Comparison of ENCODE assay signal across 17 cellular contexts in the genomic region with DNA sequence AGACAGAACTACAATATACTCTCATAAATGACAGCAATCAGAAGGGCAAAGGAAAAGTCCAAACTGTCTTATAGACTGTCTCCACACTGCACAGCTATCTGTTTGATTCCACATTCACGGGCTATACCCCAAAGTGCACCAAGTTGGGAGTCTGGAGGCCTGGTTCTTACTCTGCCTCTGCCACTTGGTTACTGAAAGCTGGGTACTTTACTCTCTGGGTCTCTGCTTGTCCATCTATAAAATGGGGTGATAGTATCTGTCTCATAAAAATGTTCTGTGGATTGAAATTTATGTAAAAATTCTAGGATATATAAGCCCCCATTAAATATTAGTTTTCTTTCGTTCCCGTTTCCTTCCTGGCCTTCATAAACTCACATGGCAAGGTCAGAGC.
DNase-seq lines count a peak whose midpoint lies in the region; ATAC-seq and TF ChIP-seq lines count a peak whose summit lies in the region.
"Had no signal": no experiment of that assay in that cellular context is flagged by ENCODE, and none has a peak within 500 bp of the region (broad histone marks: within the 10 kb centered on the region; RNA-seq: fewer than 3 reads in every experiment).

No MANE protein-coding gene starts in this region.

- H3K9ac ChIP-seq in BLaER1 treated with 17β-estradiol and CSF1 and Interleukin-3, amounts not matched to agents 10 nM and 100 nM, result no peak overlapping the region
- H3K9ac ChIP-seq in mucosa of rectum (ENCODE audit: low read depth in 1 of 2, low read length in 2 of 2) (peak overlapping the region in 1 of 2 donors; percentile 51), mesenchymal stem cell (ENCODE audit: low read length) (no peak overlapping the region)

- ATAC-seq in HG03139 (IDR thresholded peaks at IDR 0.05; ENCODE audit: unreplicated experiment) (no peak), T-helper 17 cell (no peak)
- ATAC-seq: CD8-positive, alpha-beta T cell; SK-N-SH treated with all-trans-retinoic acid at 6 μM for 48 hours had no signal

- H3K23ac ChIP-seq in mesenchymal stem cell (ENCODE audit: low read length in 2 of 2), result no peak overlapping the region

- H3K27me3 ChIP-seq in BLaER1 treated with 17β-estradiol and CSF1 and Interleukin-3, amounts not matched to agents 10 nM and 100 nM, result no peaks in the 10 kb centered on the region
- H3K27me3 ChIP-seq in mucosa of rectum (ENCODE audit: control insufficient read depth in 2 of 2, insufficient read depth in 2 of 2, low read length in 2 of 2) (no peaks in the 10 kb centered on the region), stomach (peaks cover 0 to under 1% (median 0%) of the 10 kb centered on the region in 3 donors), mesenchymal stem cell (ENCODE audit: control insufficient read depth in 1 of 2, insufficient read depth in 1 of 2, low read length in 2 of 2) (no peaks in the 10 kb centered on the region)
- H3K27me3 ChIP-seq: MG63 had no signal

- H2AK5ac ChIP-seq in mesenchymal stem cell (ENCODE audit: low read length, severe bottlenecking), result no peak overlapping the region

- no peak overlapping the region for H2BK15ac ChIP-seq in mesenchymal stem cell (ENCODE audit: low read depth, poor library complexity, severe bottlenecking)

- DNase-seq in NCI-H69 (lab: John Stamatoyannopoulos, UW), result peak; percentile 54
- DNase-seq in stomach, result no peak
- DNase-seq in mesenchymal stem cell, result no peak
- no peak for DNase-seq in T-helper 17 cell
- DNase-seq: ACHN; C1 segment of cervical spinal cord; Calu3; CD8-positive, alpha-beta T cell; GDM1; MG63; NCI-H2227 treated with DMSO at 0.1 percent for 48 hours; NK-92 treated with Interleukin-12 subunit alpha and Interleukin-12 subunit beta, amount 100 ng/mL, for 24 hours; SIG-M5 had no signal

- H2BK12ac ChIP-seq in mesenchymal stem cell (ENCODE audit: low read length in 2 of 2), result no peak overlapping the region

- no peaks in the 10 kb centered on the region for H3K36me3 ChIP-seq in BLaER1 treated with 17β-estradiol and CSF1 and Interleukin-3, amounts not matched to agents 10 nM and 100 nM
- H3K36me3 ChIP-seq in mucosa of rectum (ENCODE audit: control insufficient read depth in 2 of 2, insufficient read depth in 2 of 2, low read length in 2 of 2) (no peaks in the 10 kb centered on the region), stomach (no peaks in the 10 kb centered on the region), mesenchymal stem cell (ENCODE audit: control insufficient read depth in 1 of 2, insufficient read depth in 2 of 2, low read depth in 1 of 2, low read length in 2 of 2) (no peaks in the 10 kb centered on the region)
- H3K36me3 ChIP-seq: MG63 had no signal

- H3K18ac ChIP-seq in mesenchymal stem cell (ENCODE audit: low read depth in 1 of 2, low read length in 2 of 2), result no peak overlapping the region

- H4K8ac ChIP-seq in mesenchymal stem cell (ENCODE audit: low read length), result no peak overlapping the region

- no peaks in the 10 kb centered on the region for H3K36me3 Mint-ChIP-seq in T-helper 17 cell (ENCODE audit: low read depth)
- H3K36me3 Mint-ChIP-seq: CD8-positive, alpha-beta T cell had no signal

- peaks cover 2% of the 10 kb centered on the region for H3K4me1 Mint-ChIP-seq in T-helper 17 cell

- H3K4me3 Mint-ChIP-seq in T-helper 17 cell, result no peak overlapping the region
- H3K4me3 Mint-ChIP-seq: CD8-positive, alpha-beta T cell had no signal

- peaks cover 19% of the 10 kb centered on the region for H3K27me3 Mint-ChIP-seq in T-helper 17 cell

- no peaks in the 10 kb centered on the region for H4K20me1 ChIP-seq in BLaER1 treated with 17β-estradiol and CSF1 and Interleukin-3, amounts not matched to agents 10 nM and 100 nM

- H3K4me1 ChIP-seq in BLaER1 treated with 17β-estradiol and CSF1 and Interleukin-3, amounts not matched to agents 10 nM and 100 nM, result peaks cover 79 to 97% (median 94%) of the 10 kb centered on the region in 10 experiments
- H3K4me1 ChIP-seq in mucosa of rectum (ENCODE audit: control insufficient read depth in 2 of 2, insufficient read depth in 2 of 2, low read length in 2 of 2), result peaks cover 36 to 68% of the 10 kb centered on the region in 2 donors
- peaks cover 0 to 48% (median 30%) of the 10 kb centered on the region in 4 donors for H3K4me1 ChIP-seq in stomach
- peaks cover 2% of the 10 kb centered on the region for H3K4me1 ChIP-seq in mesenchymal stem cell (ENCODE audit: control insufficient read depth, insufficient read depth, low read depth, low read length)

- WGBS in stomach, 5 donors, result 36 to 72% (median 54%) methylated on average over 3 of the region's 3 CpGs
- WGBS in mesenchymal stem cell, result 30% methylated on average over 1 of the region's 3 CpGs

- H2AFZ ChIP-seq in mesenchymal stem cell (ENCODE audit: low read depth, low read length), result no peak overlapping the region

- H2BK5ac ChIP-seq in mesenchymal stem cell (ENCODE audit: low read depth, low read length, poor library complexity, severe bottlenecking), result no peak overlapping the region

- H2BK120ac ChIP-seq in mesenchymal stem cell (ENCODE audit: low read depth, low read length), result no peak overlapping the region

- H3K4ac ChIP-seq in mesenchymal stem cell (ENCODE audit: low read depth in 1 of 2, low read length in 2 of 2), result no peak overlapping the region

- TF ChIP-seq CTCF in stomach (IDR thresholded peaks at IDR 0.05), result no peak

- no peak for TF ChIP-seq EP300 in stomach (IDR thresholded peaks at IDR 0.05)

- H3K14ac ChIP-seq in mesenchymal stem cell (ENCODE audit: low read length in 2 of 2), result no peak overlapping the region

- intact Hi-C loops in stomach (cut with DNase I; ENCODE audit: low total_unique reads), result no loop called here

- H3K4me3 ChIP-seq in BLaER1 treated with 17β-estradiol and CSF1 and Interleukin-3, amounts not matched to agents 10 nM and 100 nM, result no peak overlapping the region
- peak overlapping the region; percentile 15 to 28 for H3K4me3 ChIP-seq in mucosa of rectum (ENCODE audit: low read length in 2 of 2)
- no peak overlapping the region for H3K4me3 ChIP-seq in stomach
- H3K4me3 ChIP-seq in mesenchymal stem cell (ENCODE audit: insufficient read depth in 1 of 2, low read depth in 1 of 2, low read length in 2 of 2), result no peak overlapping the region
- H3K4me3 ChIP-seq: MG63 had no signal

- H3K4me2 ChIP-seq in BLaER1 treated with 17β-estradiol and CSF1 and Interleukin-3, amounts not matched to agents 10 nM and 100 nM, result peak overlapping the region in 10 of 11 experiments; percentile 2 to 92 (median 80); a peak in 17 of 22 replicates
- H3K4me2 ChIP-seq in mesenchymal stem cell (ENCODE audit: low read length, poor library complexity, severe bottlenecking), result no peak overlapping the region

- H3K9me3 ChIP-seq in BLaER1 treated with 17β-estradiol and CSF1 and Interleukin-3, amounts not matched to agents 10 nM and 100 nM (replicated peaks in 1 of 11), result peaks cover 0 to 8% (median 4%) of the 10 kb centered on the region in 11 experiments; a peak in 13 of 22 replicates
- no peaks in the 10 kb centered on the region for H3K9me3 ChIP-seq in mucosa of rectum (ENCODE audit: control insufficient read depth in 2 of 2, low read length in 2 of 2)
- no peaks in the 10 kb centered on the region for H3K9me3 ChIP-seq in stomach
- H3K9me3 ChIP-seq in mesenchymal stem cell (ENCODE audit: control insufficient read depth, low read length), result no peaks in the 10 kb centered on the region
- H3K9me3 ChIP-seq in T-helper 17 cell (ENCODE audit: control insufficient read depth, low read length, poor library complexity, severe bottlenecking), result no peaks in the 10 kb centered on the region
- H3K9me3 ChIP-seq: MG63 had no signal

- no peak overlapping the region for H3K27ac Mint-ChIP-seq in T-helper 17 cell
- H3K27ac Mint-ChIP-seq: CD8-positive, alpha-beta T cell had no signal

- H3K79me1 ChIP-seq in mesenchymal stem cell (replicated peaks; ENCODE audit: low read length, poor library complexity, severe bottlenecking), result no peaks in the 10 kb centered on the region

- no peak for TF ChIP-seq POLR2A in stomach (IDR thresholded peaks at IDR 0.05)

- H4K91ac ChIP-seq in mesenchymal stem cell (ENCODE audit: low read length), result no peak overlapping the region

- H3K27ac ChIP-seq in BLaER1 treated with 17β-estradiol and CSF1 and Interleukin-3, amounts not matched to agents 10 nM and 100 nM, result 0 out of 22 replicates have a peak overlapping the region, but pooled peaks of 1 of the 11 experiments have one; percentile 9
- peak overlapping the region; percentile 89 to 91 for H3K27ac ChIP-seq in mucosa of rectum (ENCODE audit: low read depth in 2 of 2, low read length in 2 of 2)
- peak overlapping the region; percentile 13 to 82 (median 51) for H3K27ac ChIP-seq in stomach
- no peak overlapping the region for H3K27ac ChIP-seq in mesenchymal stem cell (ENCODE audit: low read length, poor library complexity, severe bottlenecking)

Comparison
In these comparisons a context has a peak if more than half of its experiments do, and no peak if none do; other contexts are left out.
1. H3K4me3 ChIP-seq: peak in mucosa of rectum (2 of 2); none in BLaER1 treated with 17β-estradiol and CSF1 and Interleukin-3, amounts not matched to agents 10 nM and 100 nM (0 of 10), stomach (0 of 4) and mesenchymal stem cell (0 of 2).